In the genomic region with DNA sequence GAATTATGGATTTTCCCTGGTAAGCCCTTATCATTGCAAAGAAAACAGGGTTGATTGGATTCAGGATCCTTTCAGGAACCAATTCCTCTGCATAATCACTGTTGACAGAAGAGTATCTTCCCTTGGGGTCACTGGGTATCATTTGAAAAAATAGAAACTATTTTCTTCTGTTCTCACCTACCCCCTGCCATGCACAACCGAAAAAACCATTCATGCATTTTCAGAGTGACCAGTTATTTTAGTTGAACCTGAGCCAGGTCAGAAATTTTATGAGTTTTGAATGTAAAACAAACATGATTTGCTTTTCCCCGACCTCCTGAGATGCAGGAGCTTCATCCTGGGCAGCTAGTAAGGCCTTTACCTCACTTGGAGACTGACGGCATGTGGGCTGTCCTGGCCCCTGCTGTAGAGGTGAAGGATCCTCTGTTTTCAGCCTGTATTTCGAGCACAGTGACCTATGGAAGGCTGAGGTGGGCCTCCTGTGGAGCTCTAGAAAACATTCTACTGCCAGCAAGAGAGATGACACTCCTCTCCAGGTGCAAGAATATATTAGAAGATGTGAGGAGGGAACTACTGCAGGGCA, we compare ENCODE assay signal across 1 cellular context.
TF ChIP-seq lines count a peak whose summit lies in the region.

No MANE protein-coding gene starts in this region.

TF ChIP-seq in GM23338, 12 proteins besides CTCF, POLR2A, EP300 and RAD21 (continued from another document):
- TF ChIP-seq, protein P1, sequence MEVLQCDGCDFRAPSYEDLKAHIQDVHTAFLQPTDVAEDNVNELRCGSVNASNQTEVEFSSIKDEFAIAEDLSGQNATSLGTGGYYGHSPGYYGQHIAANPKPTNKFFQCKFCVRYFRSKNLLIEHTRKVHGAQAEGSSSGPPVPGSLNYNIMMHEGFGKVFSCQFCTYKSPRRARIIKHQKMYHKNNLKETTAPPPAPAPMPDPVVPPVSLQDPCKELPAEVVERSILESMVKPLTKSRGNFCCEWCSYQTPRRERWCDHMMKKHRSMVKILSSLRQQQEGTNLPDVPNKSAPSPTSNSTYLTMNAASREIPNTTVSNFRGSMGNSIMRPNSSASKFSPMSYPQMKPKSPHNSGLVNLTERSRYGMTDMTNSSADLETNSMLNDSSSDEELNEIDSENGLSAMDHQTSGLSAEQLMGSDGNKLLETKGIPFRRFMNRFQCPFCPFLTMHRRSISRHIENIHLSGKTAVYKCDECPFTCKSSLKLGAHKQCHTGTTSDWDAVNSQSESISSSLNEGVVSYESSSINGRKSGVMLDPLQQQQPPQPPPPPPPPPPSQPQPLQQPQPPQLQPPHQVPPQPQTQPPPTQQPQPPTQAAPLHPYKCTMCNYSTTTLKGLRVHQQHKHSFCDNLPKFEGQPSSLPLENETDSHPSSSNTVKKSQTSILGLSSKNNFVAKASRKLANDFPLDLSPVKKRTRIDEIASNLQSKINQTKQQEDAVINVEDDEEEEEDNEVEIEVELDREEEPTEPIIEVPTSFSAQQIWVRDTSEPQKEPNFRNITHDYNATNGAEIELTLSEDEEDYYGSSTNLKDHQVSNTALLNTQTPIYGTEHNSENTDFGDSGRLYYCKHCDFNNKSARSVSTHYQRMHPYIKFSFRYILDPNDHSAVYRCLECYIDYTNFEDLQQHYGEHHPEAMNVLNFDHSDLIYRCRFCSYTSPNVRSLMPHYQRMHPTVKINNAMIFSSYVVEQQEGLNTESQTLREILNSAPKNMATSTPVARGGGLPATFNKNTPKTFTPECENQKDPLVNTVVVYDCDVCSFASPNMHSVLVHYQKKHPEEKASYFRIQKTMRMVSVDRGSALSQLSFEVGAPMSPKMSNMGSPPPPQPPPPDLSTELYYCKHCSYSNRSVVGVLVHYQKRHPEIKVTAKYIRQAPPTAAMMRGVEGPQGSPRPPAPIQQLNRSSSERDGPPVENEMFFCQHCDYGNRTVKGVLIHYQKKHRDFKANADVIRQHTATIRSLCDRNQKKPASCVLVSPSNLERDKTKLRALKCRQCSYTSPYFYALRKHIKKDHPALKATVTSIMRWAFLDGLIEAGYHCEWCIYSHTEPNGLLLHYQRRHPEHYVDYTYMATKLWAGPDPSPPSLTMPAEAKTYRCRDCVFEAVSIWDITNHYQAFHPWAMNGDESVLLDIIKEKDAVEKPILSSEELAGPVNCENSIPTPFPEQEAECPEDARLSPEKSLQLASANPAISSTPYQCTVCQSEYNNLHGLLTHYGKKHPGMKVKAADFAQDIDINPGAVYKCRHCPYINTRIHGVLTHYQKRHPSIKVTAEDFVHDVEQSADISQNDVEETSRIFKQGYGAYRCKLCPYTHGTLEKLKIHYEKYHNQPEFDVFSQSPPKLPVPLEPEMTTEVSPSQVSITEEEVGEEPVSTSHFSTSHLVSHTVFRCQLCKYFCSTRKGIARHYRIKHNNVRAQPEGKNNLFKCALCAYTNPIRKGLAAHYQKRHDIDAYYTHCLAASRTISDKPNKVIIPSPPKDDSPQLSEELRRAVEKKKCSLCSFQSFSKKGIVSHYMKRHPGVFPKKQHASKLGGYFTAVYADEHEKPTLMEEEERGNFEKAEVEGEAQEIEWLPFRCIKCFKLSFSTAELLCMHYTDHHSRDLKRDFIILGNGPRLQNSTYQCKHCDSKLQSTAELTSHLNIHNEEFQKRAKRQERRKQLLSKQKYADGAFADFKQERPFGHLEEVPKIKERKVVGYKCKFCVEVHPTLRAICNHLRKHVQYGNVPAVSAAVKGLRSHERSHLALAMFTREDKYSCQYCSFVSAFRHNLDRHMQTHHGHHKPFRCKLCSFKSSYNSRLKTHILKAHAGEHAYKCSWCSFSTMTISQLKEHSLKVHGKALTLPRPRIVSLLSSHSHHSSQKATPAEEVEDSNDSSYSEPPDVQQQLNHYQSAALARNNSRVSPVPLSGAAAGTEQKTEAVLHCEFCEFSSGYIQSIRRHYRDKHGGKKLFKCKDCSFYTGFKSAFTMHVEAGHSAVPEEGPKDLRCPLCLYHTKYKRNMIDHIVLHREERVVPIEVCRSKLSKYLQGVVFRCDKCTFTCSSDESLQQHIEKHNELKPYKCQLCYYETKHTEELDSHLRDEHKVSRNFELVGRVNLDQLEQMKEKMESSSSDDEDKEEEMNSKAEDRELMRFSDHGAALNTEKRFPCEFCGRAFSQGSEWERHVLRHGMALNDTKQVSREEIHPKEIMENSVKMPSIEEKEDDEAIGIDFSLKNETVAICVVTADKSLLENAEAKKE (CRISPR knock-in tag; IDR thresholded peaks at IDR 0.05): no peak
- TF ChIP-seq, protein P2, sequence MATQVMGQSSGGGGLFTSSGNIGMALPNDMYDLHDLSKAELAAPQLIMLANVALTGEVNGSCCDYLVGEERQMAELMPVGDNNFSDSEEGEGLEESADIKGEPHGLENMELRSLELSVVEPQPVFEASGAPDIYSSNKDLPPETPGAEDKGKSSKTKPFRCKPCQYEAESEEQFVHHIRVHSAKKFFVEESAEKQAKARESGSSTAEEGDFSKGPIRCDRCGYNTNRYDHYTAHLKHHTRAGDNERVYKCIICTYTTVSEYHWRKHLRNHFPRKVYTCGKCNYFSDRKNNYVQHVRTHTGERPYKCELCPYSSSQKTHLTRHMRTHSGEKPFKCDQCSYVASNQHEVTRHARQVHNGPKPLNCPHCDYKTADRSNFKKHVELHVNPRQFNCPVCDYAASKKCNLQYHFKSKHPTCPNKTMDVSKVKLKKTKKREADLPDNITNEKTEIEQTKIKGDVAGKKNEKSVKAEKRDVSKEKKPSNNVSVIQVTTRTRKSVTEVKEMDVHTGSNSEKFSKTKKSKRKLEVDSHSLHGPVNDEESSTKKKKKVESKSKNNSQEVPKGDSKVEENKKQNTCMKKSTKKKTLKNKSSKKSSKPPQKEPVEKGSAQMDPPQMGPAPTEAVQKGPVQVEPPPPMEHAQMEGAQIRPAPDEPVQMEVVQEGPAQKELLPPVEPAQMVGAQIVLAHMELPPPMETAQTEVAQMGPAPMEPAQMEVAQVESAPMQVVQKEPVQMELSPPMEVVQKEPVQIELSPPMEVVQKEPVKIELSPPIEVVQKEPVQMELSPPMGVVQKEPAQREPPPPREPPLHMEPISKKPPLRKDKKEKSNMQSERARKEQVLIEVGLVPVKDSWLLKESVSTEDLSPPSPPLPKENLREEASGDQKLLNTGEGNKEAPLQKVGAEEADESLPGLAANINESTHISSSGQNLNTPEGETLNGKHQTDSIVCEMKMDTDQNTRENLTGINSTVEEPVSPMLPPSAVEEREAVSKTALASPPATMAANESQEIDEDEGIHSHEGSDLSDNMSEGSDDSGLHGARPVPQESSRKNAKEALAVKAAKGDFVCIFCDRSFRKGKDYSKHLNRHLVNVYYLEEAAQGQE (IDR thresholded peaks at IDR 0.05; ENCODE audit: unreplicated experiment): no peak
